Comparison of ENCODE assay signal across 9 cellular contexts in the genomic region with DNA sequence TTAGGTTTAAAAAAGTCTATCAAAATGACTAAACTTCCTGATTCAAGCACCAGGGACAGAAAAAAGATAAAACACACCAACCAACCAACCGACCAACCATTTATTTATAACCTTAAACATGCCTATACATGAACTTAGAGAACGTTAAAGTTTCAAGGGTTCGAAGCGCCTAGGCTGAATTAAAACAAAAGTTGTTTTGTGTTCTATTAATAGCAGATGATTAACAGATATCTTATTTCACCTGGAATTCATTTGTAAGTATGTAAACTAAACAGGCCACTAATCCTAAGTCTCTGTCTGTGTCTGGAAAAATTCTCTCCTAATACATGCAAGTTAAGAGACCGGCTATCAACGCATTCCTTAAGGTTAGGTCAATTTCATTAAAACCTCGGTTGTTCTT. TPM values are rescaled to one million over a fixed set of nuclear protein-coding genes. Genes with fewer than 3 reads are reported as not detected.
DNase-seq lines count a peak whose midpoint lies in the region; ATAC-seq and TF ChIP-seq lines count a peak whose summit lies in the region.
"Had no signal": no experiment of that assay in that cellular context is flagged by ENCODE, and none has a peak within 500 bp of the region (broad histone marks: within the 10 kb centered on the region; RNA-seq: fewer than 3 reads in every experiment).

No MANE protein-coding gene starts in this region.

- no peaks in the 10 kb centered on the region for H3K9me3 Mint-ChIP-seq in activated naive CD8-positive, alpha-beta T cell treated with anti-CD3 and anti-CD28 coated beads, Interleukin-2, amount 10 ng/mL, durations not matched to agents 7 days and 5 days
- H3K9me3 Mint-ChIP-seq in type B pancreatic cell: no peaks in the 10 kb centered on the region

- H3K27ac ChIP-seq in heart right ventricle: peak overlapping the region in 6 of 10 donors; percentile 10 to 67 (median 32)

- peak overlapping the region; percentile 60 for H3K4me3 Mint-ChIP-seq in activated naive CD8-positive, alpha-beta T cell treated with anti-CD3 and anti-CD28 coated beads, Interleukin-2, amount 10 ng/mL, durations not matched to agents 7 days and 5 days
- peak overlapping the region; percentile 88 for H3K4me3 Mint-ChIP-seq in type B pancreatic cell

- H3K9me3 ChIP-seq in heart right ventricle: no peaks in the 10 kb centered on the region

- H3K36me3 Mint-ChIP-seq in activated naive CD8-positive, alpha-beta T cell treated with anti-CD3 and anti-CD28 coated beads, Interleukin-2, amount 10 ng/mL, durations not matched to agents 7 days and 5 days: no peaks in the 10 kb centered on the region
- H3K36me3 Mint-ChIP-seq in type B pancreatic cell: no peaks in the 10 kb centered on the region

- peak overlapping the region in 7 of 10 donors; percentile 12 to 45 (median 33) for H3K4me3 ChIP-seq in heart right ventricle

- ATAC-seq in heart right ventricle: no peak
- ATAC-seq in left ventricle myocardium superior: no peak
- ATAC-seq in activated naive CD8-positive, alpha-beta T cell treated with anti-CD3 and anti-CD28 coated beads, Interleukin-2, amount 10 ng/mL, durations not matched to agents 7 days and 5 days (ENCODE audit: low read depth): no peak
- ATAC-seq in HG02884 (IDR thresholded peaks at IDR 0.05; ENCODE audit: unreplicated experiment): no peak

- H3K4me1 Mint-ChIP-seq in activated naive CD8-positive, alpha-beta T cell treated with anti-CD3 and anti-CD28 coated beads, Interleukin-2, amount 10 ng/mL, durations not matched to agents 7 days and 5 days: peaks cover 4% of the 10 kb centered on the region
- H3K4me1 Mint-ChIP-seq in type B pancreatic cell (ENCODE audit: unreplicated experiment): peaks cover 24% of the 10 kb centered on the region

- no peaks in the 10 kb centered on the region for H3K36me3 ChIP-seq in heart right ventricle

- DNase-seq in heart right ventricle: no peak
- no peak for DNase-seq in left ventricle myocardium superior
- DNase-seq in activated naive CD8-positive, alpha-beta T cell treated with anti-CD3 and anti-CD28 coated beads, Interleukin-2, amount 10 ng/mL, durations not matched to agents 7 days and 5 days: no peak
- DNase-seq in kidney tubule cell (ENCODE audit: low spot score): peak; percentile 51
- DNase-seq in type B pancreatic cell (ENCODE audit: extremely low spot score, unreplicated experiment): no peak
- no peak for DNase-seq in T-helper 9 cell
- DNase-seq in NCI-H146 treated with DMSO at 0.1 percent for 48 hours (lab: John Stamatoyannopoulos, UW; ENCODE audit: unreplicated experiment): no peak
- DNase-seq: stimulated activated CD8-positive, alpha-beta memory T cell treated with anti-CD3 and anti-CD28 coated beads, Interleukin-4, amount 100 ng/mL, for 48 hours had no signal

- peaks cover 0 to 13% (median 7%) of the 10 kb centered on the region in 9 donors for H3K4me1 ChIP-seq in heart right ventricle

- POLR2A ChIA-PET in activated naive CD8-positive, alpha-beta T cell treated with anti-CD3 and anti-CD28 coated beads, Interleukin-2, amount 10 ng/mL, durations not matched to agents 7 days and 5 days (lab: Charles Lee): no interaction called here

- WGBS in heart right ventricle, 2 donors: 28 to 31% methylated on average over 7 of the region's 7 CpGs

- peaks cover 25% of the 10 kb centered on the region for H3K27me3 Mint-ChIP-seq in activated naive CD8-positive, alpha-beta T cell treated with anti-CD3 and anti-CD28 coated beads, Interleukin-2, amount 10 ng/mL, durations not matched to agents 7 days and 5 days
- H3K27me3 Mint-ChIP-seq in type B pancreatic cell: no peaks in the 10 kb centered on the region

- intact Hi-C loops in heart right ventricle (cut with DNase I): loop anchor here in 2 of 10 donors (2.0 to 10.0 kb wide), 2 partner anchors 33 to 65 kb away; no protein-coding TSS in a partner anchor
- intact Hi-C loops in left ventricle myocardium superior (cut with micrococcal nuclease): no loop called here

- no peak for TF ChIP-seq CTCF in heart right ventricle (IDR thresholded peaks at IDR 0.05)
- TF ChIP-seq CTCF in type B pancreatic cell (conservative IDR thresholded peaks at IDR 0.05): no peak

- peaks cover 0 to 46% (median 23%) of the 10 kb centered on the region in 7 donors for H3K27me3 ChIP-seq in heart right ventricle

- no peak overlapping the region for H3K27ac Mint-ChIP-seq in activated naive CD8-positive, alpha-beta T cell treated with anti-CD3 and anti-CD28 coated beads, Interleukin-2, amount 10 ng/mL, durations not matched to agents 7 days and 5 days
- peak overlapping the region; percentile 87 for H3K27ac Mint-ChIP-seq in type B pancreatic cell

RNA-seq across cellular contexts. Expression of a gene that starts 1.4 kb away (rescaled TPM):
- total RNA-seq in heart right ventricle (1 to 10 TPM in 6 of 10 donors, under 1 TPM in 4; 0.53 to 5.2 (median 1.4) TPM), left ventricle myocardium superior (2.0 TPM), type B pancreatic cell (ENCODE audit: low replicate concordance) (28.0 and 43.7 TPM in 2 replicates)
- 1 to 10 TPM; 2.2 to 5.8 TPM for polyA plus RNA-seq in heart right ventricle
- 1 to 10 TPM; 1.4 to 2.2 TPM for total RNA-seq in activated naive CD8-positive, alpha-beta T cell treated with anti-CD3 and anti-CD28 coated beads, Interleukin-2, amount 10 ng/mL, durations not matched to agents 7 days and 5 days
